8 cellular contexts compared by ENCODE assay signal in the genomic region with DNA sequence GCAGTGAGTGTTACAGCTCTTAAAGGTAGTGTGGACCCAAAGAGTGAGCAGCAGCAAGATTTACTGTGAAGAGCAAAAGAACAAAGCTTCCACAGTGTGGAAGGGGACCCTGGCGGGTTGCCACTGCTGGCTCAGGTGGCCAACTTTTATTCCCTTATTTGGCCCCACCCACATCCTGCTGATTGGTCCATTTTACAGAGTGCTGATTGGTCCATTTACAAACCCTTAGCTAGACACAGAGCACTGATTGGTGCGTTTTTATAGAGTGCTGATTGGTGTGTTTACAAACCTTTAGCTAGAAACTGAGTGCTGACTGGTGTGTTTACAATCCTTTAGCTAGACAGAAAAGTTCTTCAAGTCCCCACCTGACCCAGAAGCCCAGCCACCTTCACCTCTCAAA.
DNase-seq lines count a peak whose midpoint lies in the region; ATAC-seq, FAIRE-seq and TF ChIP-seq lines count a peak whose summit lies in the region.
"Not testable (repeated sequence)": the region's sequence is repeated elsewhere in the genome, so short reads cannot be mapped to it uniquely, and the experiment has no call there.

No MANE protein-coding gene starts in this region.

- not testable (repeated sequence) for DNase-seq in Panc1 (ENCODE audit: low read depth, low spot score); WTC11 (ENCODE audit: low spot score); activated CD4-positive, alpha-beta memory T cell treated with anti-CD3 and anti-CD28 coated beads for 36 hours; activated T-cell treated with anti-CD3 and anti-CD28 coated beads, Interleukin-2, amount 50 U/mL, for 24 hours; K562 (ENCODE audit: extremely low read depth in 1 of 4, low spot score in 3 of 4); HepG2 (ENCODE audit: low spot score); progenitor cell of endocrine pancreas (ENCODE audit: low spot score, unreplicated experiment)

- H2AFZ ChIP-seq in K562 (ENCODE audit: low read depth, low read length); HepG2 (ENCODE audit: low read length): not testable (repeated sequence)

- H3K9me1 ChIP-seq in K562 (ENCODE audit: control insufficient read depth, insufficient read depth, low read length) = not testable (repeated sequence)

- H3K9me3 ChIP-seq in Panc1 (ENCODE audit: control insufficient read depth, insufficient read depth, low read depth, low read length); K562 (replicated peaks; ENCODE audit: control insufficient read depth, insufficient read depth, low read depth, low read length); HepG2 (ENCODE audit: low read length): not testable (repeated sequence)

- H3K4me3 ChIP-seq in Panc1 (ENCODE audit: low read depth in 2 of 2, low read length in 2 of 2); K562; HepG2 (replicated peaks in 1 of 3; ENCODE audit: insufficient read depth in 1 of 3, low read depth in 2 of 3, low read length in 3 of 3): not testable (repeated sequence)

- CTCF ChIA-PET in Panc1 (lab: Charles Lee) (interaction anchor here (0.6 kb wide), 2 partner anchors 49 to 113 kb away, joined by 3 to 6 read pairs; no protein-coding TSS in a partner anchor), WTC11 (lab: Charles Lee) (interaction anchor here (0.9 kb wide), 1 partner anchor 23 kb away, joined by 3 read pairs; no protein-coding TSS in a partner anchor)
- CTCF ChIA-PET in activated CD4-positive, alpha-beta memory T cell treated with anti-CD3 and anti-CD28 coated beads for 36 hours (lab: Charles Lee); K562 (lab: Yijun Ruan, JAX; ENCODE audit: low intra/inter-chr PET ratio); HepG2 (lab: Yijun Ruan, JAX; ENCODE audit: low intra/inter-chr PET ratio, low total read pairs): not testable (repeated sequence)

- TF ChIP-seq RAD21 in K562 (CRISPR knock-in tag; conservative IDR thresholded peaks at IDR 0.05 in 1 of 2, IDR thresholded peaks at IDR 0.05 in 1 of 2); HepG2 (CRISPR knock-in tag; IDR thresholded peaks at IDR 0.05): not testable (repeated sequence)

- not testable (repeated sequence) for H3K4me2 ChIP-seq in K562 (ENCODE audit: insufficient read depth, low read length); HepG2 (ENCODE audit: low read depth, low read length)

- not testable (repeated sequence) for H3K4me1 Mint-ChIP-seq in WTC11
- peaks cover 27% of the 10 kb centered on the region for H3K4me1 Mint-ChIP-seq in activated CD4-positive, alpha-beta memory T cell treated with anti-CD3 and anti-CD28 coated beads for 36 hours (ENCODE audit: low read depth)
- peaks cover 35% of the 10 kb centered on the region for H3K4me1 Mint-ChIP-seq in activated T-cell treated with anti-CD3 and anti-CD28 coated beads, Interleukin-2, amount 50 U/mL, for 24 hours (ENCODE audit: low read depth)
- H3K4me1 Mint-ChIP-seq in activated naive CD4-positive, alpha-beta T cell treated with anti-CD3 and anti-CD28 coated beads, Interleukin-2, amount 50 U/mL, for 24 hours = peaks cover 22% of the 10 kb centered on the region
- peaks cover 11% of the 10 kb centered on the region for H3K4me1 Mint-ChIP-seq in progenitor cell of endocrine pancreas (ENCODE audit: low read depth)

- TF ChIP-seq POLR2A in K562 (conservative IDR thresholded peaks at IDR 0.05); HepG2 (IDR thresholded peaks at IDR 0.05; ENCODE audit: insufficient read depth in 1 of 2, low read depth in 2 of 2, low read length in 2 of 2): not testable (repeated sequence)

- in situ Hi-C loops in Panc1 (cut with HindIII; ENCODE audit: low pct_unique_long_range_greater_than_20kb, low sequenced_read_pairs); K562 (cut with MboI); HepG2 (cut with HindIII; ENCODE audit: extremely low pct_ligation_motif_present, low pct_unique_long_range_greater_than_20kb): not testable (repeated sequence)

- H3K9me3 Mint-ChIP-seq in WTC11 = peaks cover 36% of the 10 kb centered on the region
- H3K9me3 Mint-ChIP-seq in activated CD4-positive, alpha-beta memory T cell treated with anti-CD3 and anti-CD28 coated beads for 36 hours; activated T-cell treated with anti-CD3 and anti-CD28 coated beads, Interleukin-2, amount 50 U/mL, for 24 hours; activated naive CD4-positive, alpha-beta T cell treated with anti-CD3 and anti-CD28 coated beads, Interleukin-2, amount 50 U/mL, for 24 hours; progenitor cell of endocrine pancreas (ENCODE audit: low read depth): not testable (repeated sequence)

- FAIRE-seq in K562 (lab: Jason Lieb, UNC); HepG2 (lab: Jason Lieb, UNC): not testable (repeated sequence)

- H3K27ac ChIP-seq in Panc1 (ENCODE audit: low read length); K562 (ENCODE audit: extremely low read depth, low read depth, low read length); HepG2 (ENCODE audit: extremely low read length, insufficient read depth, low read length): not testable (repeated sequence)

- BruUV-seq in Panc1 (replicated peaks; lab: Mats Ljungman, UMichigan) = TSS peak; percentile 2
- not testable (repeated sequence) for BruUV-seq in K562 (replicated peaks; lab: Mats Ljungman, UMichigan); HepG2 (replicated peaks; lab: Mats Ljungman, UMichigan)

- not testable (repeated sequence) for H3K4me1 ChIP-seq in Panc1 (ENCODE audit: control insufficient read depth, insufficient read depth, low read length); K562 (replicated peaks in 1 of 2; ENCODE audit: control insufficient read depth in 2 of 2, insufficient read depth in 2 of 2, low read length in 2 of 2); HepG2 (ENCODE audit: insufficient read depth, low read length)

- not testable (repeated sequence) for TF ChIP-seq EP300 in K562 (IDR thresholded peaks at IDR 0.05; ENCODE audit: low read length); HepG2 (IDR thresholded peaks at IDR 0.05; ENCODE audit: low read depth in 2 of 2, low read length in 2 of 2); HepG2 (CRISPR knock-in tag; IDR thresholded peaks at IDR 0.05; ENCODE audit: borderline replicate concordance)

- WGBS in K562 (ENCODE audit: insufficient coverage, low coverage, missing lambda C conversion rate) = 100% methylated on average over 2 of the region's 2 CpGs
- 100% methylated on average over 2 of the region's 2 CpGs for WGBS in HepG2 (ENCODE audit: low lambda C conversion rate)

- POLR2A ChIA-PET in Panc1 (lab: Charles Lee) (interaction anchor here (0.7 kb wide), 1 partner anchor 34 kb away, joined by 4 read pairs; no protein-coding TSS in a partner anchor), WTC11 (lab: Charles Lee) (interaction anchor here (1.1 kb wide), 1 partner anchor 108 kb away, joined by 8 read pairs; no protein-coding TSS in a partner anchor), HepG2 (lab: Yijun Ruan, JAX) (interaction anchor here (0.7 kb wide), 1 partner anchor 15 kb away, joined by 3 read pairs; no protein-coding TSS in a partner anchor)
- POLR2A ChIA-PET in activated CD4-positive, alpha-beta memory T cell treated with anti-CD3 and anti-CD28 coated beads for 36 hours (lab: Charles Lee) = interaction anchor here (0.6 kb wide), 1 partner anchor 141 kb away, joined by 5 read pairs; no protein-coding TSS in a partner anchor
- POLR2A ChIA-PET in K562 (lab: Yijun Ruan, JAX) = not testable (repeated sequence)

- not testable (repeated sequence) for H3K27me3 Mint-ChIP-seq in WTC11 (ENCODE audit: low read depth); activated CD4-positive, alpha-beta memory T cell treated with anti-CD3 and anti-CD28 coated beads for 36 hours; activated T-cell treated with anti-CD3 and anti-CD28 coated beads, Interleukin-2, amount 50 U/mL, for 24 hours; activated naive CD4-positive, alpha-beta T cell treated with anti-CD3 and anti-CD28 coated beads, Interleukin-2, amount 50 U/mL, for 24 hours; progenitor cell of endocrine pancreas

- H4K20me1 ChIP-seq in K562 (replicated peaks; ENCODE audit: control insufficient read depth, insufficient read depth, low read length); HepG2 (ENCODE audit: insufficient read depth, low read length): not testable (repeated sequence)

- not testable (repeated sequence) for H3K27me3 ChIP-seq in Panc1 (ENCODE audit: control insufficient read depth, insufficient read depth, low read length); K562 (ENCODE audit: control insufficient read depth in 2 of 2, insufficient read depth in 2 of 2, low read length in 2 of 2); HepG2 (ENCODE audit: control insufficient read depth in 1 of 2, insufficient read depth in 2 of 2, low read length in 2 of 2)

- H3K36me3 Mint-ChIP-seq in WTC11 = peaks cover 69% of the 10 kb centered on the region
- H3K36me3 Mint-ChIP-seq in activated CD4-positive, alpha-beta memory T cell treated with anti-CD3 and anti-CD28 coated beads for 36 hours; activated T-cell treated with anti-CD3 and anti-CD28 coated beads, Interleukin-2, amount 50 U/mL, for 24 hours (ENCODE audit: low read depth); activated naive CD4-positive, alpha-beta T cell treated with anti-CD3 and anti-CD28 coated beads, Interleukin-2, amount 50 U/mL, for 24 hours: not testable (repeated sequence)
- H3K36me3 Mint-ChIP-seq in progenitor cell of endocrine pancreas (ENCODE audit: insufficient read depth) = peaks cover 49% of the 10 kb centered on the region

- not testable (repeated sequence) for H3K9ac ChIP-seq in K562 (ENCODE audit: insufficient read depth in 1 of 2, low read depth in 2 of 2, low read length in 2 of 2); HepG2 (ENCODE audit: insufficient read depth, low read depth, low read length)

- H3K79me2 ChIP-seq in K562 (ENCODE audit: control insufficient read depth, insufficient read depth, low read length) (peaks cover 15% of the 10 kb centered on the region), HepG2 (ENCODE audit: insufficient read depth, low read length) (peaks cover 24% of the 10 kb centered on the region)

- H3K27ac Mint-ChIP-seq in WTC11 = peak overlapping the region; percentile 50; the same call in 1 of the 2 replicates
- peak overlapping the region; percentile 28 for H3K27ac Mint-ChIP-seq in activated CD4-positive, alpha-beta memory T cell treated with anti-CD3 and anti-CD28 coated beads for 36 hours
- peak overlapping the region; percentile 94 for H3K27ac Mint-ChIP-seq in activated T-cell treated with anti-CD3 and anti-CD28 coated beads, Interleukin-2, amount 50 U/mL, for 24 hours
- H3K27ac Mint-ChIP-seq in activated naive CD4-positive, alpha-beta T cell treated with anti-CD3 and anti-CD28 coated beads, Interleukin-2, amount 50 U/mL, for 24 hours = peak overlapping the region; percentile 30
- peak overlapping the region; percentile 59 for H3K27ac Mint-ChIP-seq in progenitor cell of endocrine pancreas

- not testable (repeated sequence) for TF ChIP-seq CTCF in Panc1 (IDR thresholded peaks at IDR 0.05); WTC11 (IDR thresholded peaks at IDR 0.05); K562 (IDR thresholded peaks at IDR 0.05 in 2 of 3, conservative IDR thresholded peaks at IDR 0.05 in 1 of 3; ENCODE audit: insufficient read depth in 2 of 3, low read depth in 1 of 3, low read length in 3 of 3); HepG2 (CRISPR knock-in tag; IDR thresholded peaks at IDR 0.05); progenitor cell of endocrine pancreas (IDR thresholded peaks at IDR 0.05; ENCODE audit: unreplicated experiment)

- not testable (repeated sequence) for H3K4me3 Mint-ChIP-seq in WTC11; activated CD4-positive, alpha-beta memory T cell treated with anti-CD3 and anti-CD28 coated beads for 36 hours; activated T-cell treated with anti-CD3 and anti-CD28 coated beads, Interleukin-2, amount 50 U/mL, for 24 hours; activated naive CD4-positive, alpha-beta T cell treated with anti-CD3 and anti-CD28 coated beads, Interleukin-2, amount 50 U/mL, for 24 hours; progenitor cell of endocrine pancreas (ENCODE audit: low read depth)

- not testable (repeated sequence) for ATAC-seq in Panc1, WTC11, K562, HepG2

- intact Hi-C loops in Panc1 (cut with micrococcal nuclease; ENCODE audit: unreplicated experiment) = loop anchor here (5.0 kb wide), 1 partner anchor 49 kb away; no protein-coding TSS in a partner anchor
- intact Hi-C loops in activated CD4-positive, alpha-beta memory T cell treated with anti-CD3 and anti-CD28 coated beads for 36 hours (cut with micrococcal nuclease); K562 (cut with micrococcal nuclease); HepG2 (cut with micrococcal nuclease; ENCODE audit: unreplicated experiment): not testable (repeated sequence)

- H3K36me3 ChIP-seq in Panc1 (ENCODE audit: control insufficient read depth, insufficient read depth, low read length) (peaks cover 13% of the 10 kb centered on the region), K562 (ENCODE audit: control insufficient read depth, insufficient read depth, low read length) (peaks cover 81% of the 10 kb centered on the region), HepG2 (replicated peaks in 1 of 2; ENCODE audit: control insufficient read depth in 1 of 2, insufficient read depth in 2 of 2, low read length in 2 of 2) (peaks cover 10 to 53% of the 10 kb centered on the region in 2 experiments)

Comparison
In these comparisons a context has a peak if more than half of its experiments do, and no peak if none do; other contexts are left out.
1. H3K27ac Mint-ChIP-seq: peak in every context shown above with its lines; median percentile 94 in activated T-cell treated with anti-CD3 and anti-CD28 coated beads, Interleukin-2, amount 50 U/mL, for 24 hours; 59 in progenitor cell of endocrine pancreas; 50 in WTC11; 30 in activated naive CD4-positive, alpha-beta T cell treated with anti-CD3 and anti-CD28 coated beads, Interleukin-2, amount 50 U/mL, for 24 hours; 28 in activated CD4-positive, alpha-beta memory T cell treated with anti-CD3 and anti-CD28 coated beads for 36 hours.